Comparison of ENCODE assay signal across 1 cellular context in the genomic region with DNA sequence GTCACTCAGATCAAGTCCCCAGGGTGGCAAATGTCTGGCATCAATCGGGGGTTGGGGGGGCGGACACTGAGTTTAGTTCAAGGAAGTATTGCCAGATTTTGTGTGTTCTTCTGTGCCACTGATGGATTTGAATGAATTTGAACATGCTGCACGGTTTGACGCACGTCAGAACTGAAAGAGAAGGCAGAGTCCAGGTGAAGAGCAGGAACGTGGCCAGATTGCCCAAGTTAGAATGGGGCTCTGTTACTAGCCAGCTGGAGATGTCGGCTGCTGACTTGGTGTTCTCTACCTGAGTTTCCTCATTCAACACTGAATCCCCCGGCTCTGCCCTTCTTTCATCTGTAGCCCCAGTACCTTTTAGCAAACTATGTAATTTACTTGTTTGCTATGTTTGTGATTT.
TF ChIP-seq lines count a peak whose summit lies in the region.

No MANE protein-coding gene starts in this region.

TF ChIP-seq in WTC11, 78 proteins besides CTCF, POLR2A, EP300 and RAD21 (continued from another document):
- TF ChIP-seq E2F1 (CRISPR knock-in tag; IDR thresholded peaks at IDR 0.05): no peak
- TF ChIP-seq, protein P1, sequence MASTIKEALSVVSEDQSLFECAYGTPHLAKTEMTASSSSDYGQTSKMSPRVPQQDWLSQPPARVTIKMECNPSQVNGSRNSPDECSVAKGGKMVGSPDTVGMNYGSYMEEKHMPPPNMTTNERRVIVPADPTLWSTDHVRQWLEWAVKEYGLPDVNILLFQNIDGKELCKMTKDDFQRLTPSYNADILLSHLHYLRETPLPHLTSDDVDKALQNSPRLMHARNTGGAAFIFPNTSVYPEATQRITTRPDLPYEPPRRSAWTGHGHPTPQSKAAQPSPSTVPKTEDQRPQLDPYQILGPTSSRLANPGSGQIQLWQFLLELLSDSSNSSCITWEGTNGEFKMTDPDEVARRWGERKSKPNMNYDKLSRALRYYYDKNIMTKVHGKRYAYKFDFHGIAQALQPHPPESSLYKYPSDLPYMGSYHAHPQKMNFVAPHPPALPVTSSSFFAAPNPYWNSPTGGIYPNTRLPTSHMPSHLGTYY (CRISPR knock-in tag; IDR thresholded peaks at IDR 0.05): no peak
